1 cellular context compared by ENCODE assay signal in genomic region chr7:33845991-33846509, GRCh38.
TF ChIP-seq lines count a peak whose summit lies in the region.

No MANE protein-coding gene starts in this region.

TF ChIP-seq in WTC11, 78 proteins besides CTCF, POLR2A, EP300 and RAD21 (continued from another document):
- TF ChIP-seq, protein P1, sequence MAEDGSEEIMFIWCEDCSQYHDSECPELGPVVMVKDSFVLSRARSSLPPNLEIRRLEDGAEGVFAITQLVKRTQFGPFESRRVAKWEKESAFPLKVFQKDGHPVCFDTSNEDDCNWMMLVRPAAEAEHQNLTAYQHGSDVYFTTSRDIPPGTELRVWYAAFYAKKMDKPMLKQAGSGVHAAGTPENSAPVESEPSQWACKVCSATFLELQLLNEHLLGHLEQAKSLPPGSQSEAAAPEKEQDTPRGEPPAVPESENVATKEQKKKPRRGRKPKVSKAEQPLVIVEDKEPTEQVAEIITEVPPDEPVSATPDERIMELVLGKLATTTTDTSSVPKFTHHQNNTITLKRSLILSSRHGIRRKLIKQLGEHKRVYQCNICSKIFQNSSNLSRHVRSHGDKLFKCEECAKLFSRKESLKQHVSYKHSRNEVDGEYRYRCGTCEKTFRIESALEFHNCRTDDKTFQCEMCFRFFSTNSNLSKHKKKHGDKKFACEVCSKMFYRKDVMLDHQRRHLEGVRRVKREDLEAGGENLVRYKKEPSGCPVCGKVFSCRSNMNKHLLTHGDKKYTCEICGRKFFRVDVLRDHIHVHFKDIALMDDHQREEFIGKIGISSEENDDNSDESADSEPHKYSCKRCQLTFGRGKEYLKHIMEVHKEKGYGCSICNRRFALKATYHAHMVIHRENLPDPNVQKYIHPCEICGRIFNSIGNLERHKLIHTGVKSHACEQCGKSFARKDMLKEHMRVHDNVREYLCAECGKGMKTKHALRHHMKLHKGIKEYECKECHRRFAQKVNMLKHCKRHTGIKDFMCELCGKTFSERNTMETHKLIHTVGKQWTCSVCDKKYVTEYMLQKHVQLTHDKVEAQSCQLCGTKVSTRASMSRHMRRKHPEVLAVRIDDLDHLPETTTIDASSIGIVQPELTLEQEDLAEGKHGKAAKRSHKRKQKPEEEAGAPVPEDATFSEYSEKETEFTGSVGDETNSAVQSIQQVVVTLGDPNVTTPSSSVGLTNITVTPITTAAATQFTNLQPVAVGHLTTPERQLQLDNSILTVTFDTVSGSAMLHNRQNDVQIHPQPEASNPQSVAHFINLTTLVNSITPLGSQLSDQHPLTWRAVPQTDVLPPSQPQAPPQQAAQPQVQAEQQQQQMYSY (CRISPR knock-in tag; IDR thresholded peaks at IDR 0.05), result no peak
- TF ChIP-seq, protein P2, sequence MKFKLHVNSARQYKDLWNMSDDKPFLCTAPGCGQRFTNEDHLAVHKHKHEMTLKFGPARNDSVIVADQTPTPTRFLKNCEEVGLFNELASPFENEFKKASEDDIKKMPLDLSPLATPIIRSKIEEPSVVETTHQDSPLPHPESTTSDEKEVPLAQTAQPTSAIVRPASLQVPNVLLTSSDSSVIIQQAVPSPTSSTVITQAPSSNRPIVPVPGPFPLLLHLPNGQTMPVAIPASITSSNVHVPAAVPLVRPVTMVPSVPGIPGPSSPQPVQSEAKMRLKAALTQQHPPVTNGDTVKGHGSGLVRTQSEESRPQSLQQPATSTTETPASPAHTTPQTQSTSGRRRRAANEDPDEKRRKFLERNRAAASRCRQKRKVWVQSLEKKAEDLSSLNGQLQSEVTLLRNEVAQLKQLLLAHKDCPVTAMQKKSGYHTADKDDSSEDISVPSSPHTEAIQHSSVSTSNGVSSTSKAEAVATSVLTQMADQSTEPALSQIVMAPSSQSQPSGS (CRISPR knock-in tag; IDR thresholded peaks at IDR 0.05; ENCODE audit: borderline replicate concordance, low read depth), result no peak
TF ChIP-seq in WTC11: peak in this region for 0.
